11 cellular contexts compared by ENCODE assay signal in the genomic region with DNA sequence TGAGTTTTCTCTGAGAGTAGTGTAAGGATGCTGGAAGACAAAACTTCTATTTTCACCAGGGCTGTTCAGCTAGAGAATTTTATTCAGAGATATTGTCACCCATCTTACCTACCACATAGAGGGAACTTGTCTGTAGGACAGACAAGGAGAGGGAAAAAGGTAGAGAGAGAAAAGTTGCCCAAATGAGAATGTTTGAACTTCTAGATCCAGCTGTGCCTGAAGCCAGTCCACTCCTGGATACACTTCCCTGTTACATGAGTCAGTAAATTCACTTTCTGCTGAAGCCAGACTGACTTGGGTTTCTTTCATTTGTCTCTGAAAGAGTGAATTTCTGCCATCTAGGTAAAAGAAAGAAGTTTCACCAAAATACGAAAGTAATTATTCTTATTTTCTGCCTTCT.
"Had no signal": no experiment of that assay in that cellular context is flagged by ENCODE, and none has a peak within 500 bp of the region (broad histone marks: within the 10 kb centered on the region; RNA-seq: fewer than 3 reads in every experiment).

No MANE protein-coding gene starts in this region.

- FAIRE-seq: H1, H54 had no signal

- H3K9me3 ChIP-seq: HAP-1 had no signal

- H3K27ac ChIP-seq: GM23248 had no signal

- ATAC-seq: GM23338, HCT116 had no signal

- H3K36me3 ChIP-seq: HAP-1 had no signal

- H3K4me3 ChIP-seq: GM23248, GM23338, HAP-1 had no signal

- H3K4me1 ChIP-seq: HAP-1 had no signal

- H2AFZ ChIP-seq: GM23248 had no signal

- DNase-seq: GM23248, GOT3, H7, H9, HCEC 1CT, HFFc6 had no signal

- H3K9ac ChIP-seq: GM23248 had no signal
